1 cellular context compared by ENCODE assay signal in genomic region chr17:68019675-68020450, GRCh38.
TF ChIP-seq lines count a peak whose summit lies in the region.

No MANE protein-coding gene starts in this region.

TF ChIP-seq in K562, 482 proteins besides CTCF, POLR2A, EP300 and RAD21 (continued from another document and continues in another):
- TF ChIP-seq CLOCK (CRISPR knock-in tag; IDR thresholded peaks at IDR 0.05; ENCODE audit: borderline replicate concordance) (no peak), ZNF274 (IDR thresholded peaks at IDR 0.05; ENCODE audit: borderline replicate concordance, low read depth, low read length) (peak; percentile 82), POLR2AphosphoS2 (IDR thresholded peaks at IDR 0.05; ENCODE audit: low read length) (no peak), ZBTB40 (IDR thresholded peaks at IDR 0.05) (peak; percentile 92), ZBTB40 (CRISPR knock-in tag; IDR thresholded peaks at IDR 0.05) (no peak), SIN3A (IDR thresholded peaks at IDR 0.05; ENCODE audit: borderline replicate concordance in 2 of 2, control insufficient read depth in 1 of 2, low read depth in 2 of 2, low read length in 2 of 2) (0 out of 4 replicates have a peak, but pooled peaks of 1 of the 2 experiments have one; percentile 42), ADNP (tag; IDR thresholded peaks at IDR 0.05) (peak; percentile 98), SUPT5H (IDR thresholded peaks at IDR 0.05) (peak; percentile 83), NKRF (IDR thresholded peaks at IDR 0.05; ENCODE audit: borderline replicate concordance) (no peak), ZBTB1 (CRISPR knock-in tag; IDR thresholded peaks at IDR 0.05; ENCODE audit: borderline replicate concordance, low read depth) (peak; percentile 77), FOXP4 (CRISPR knock-in tag; IDR thresholded peaks at IDR 0.05; ENCODE audit: borderline replicate concordance) (no peak), TEAD4 (IDR thresholded peaks at IDR 0.05; ENCODE audit: low read length) (peak; percentile 91), TEAD4 (CRISPR knock-in tag; IDR thresholded peaks at IDR 0.05; ENCODE audit: borderline replicate concordance) (no peak), ZNF644 (tag; IDR thresholded peaks at IDR 0.05; ENCODE audit: low read depth) (peak; percentile 80; the same call in 1 of the 2 replicates), GATAD2B (IDR thresholded peaks at IDR 0.05; ENCODE audit: borderline replicate concordance) (0 out of 2 replicates have a peak, but pooled peaks have one; percentile 66), DEAF1 (CRISPR knock-in tag; IDR thresholded peaks at IDR 0.05) (0 out of 2 replicates have a peak, but pooled peaks have one; percentile 19), SRSF1 (IDR thresholded peaks at IDR 0.05; ENCODE audit: low read depth, low read length) (no peak), POLR3G (IDR thresholded peaks at IDR 0.05; ENCODE audit: extremely low read depth, insufficient read length, insufficient replicate concordance) (peak; percentile 88), XRCC4 (IDR thresholded peaks at IDR 0.05; ENCODE audit: extremely low read depth, insufficient read depth, insufficient read length) (no peak), SP1 (CRISPR knock-in tag; IDR thresholded peaks at IDR 0.05) (peak; percentile 93), NR0B1 (IDR thresholded peaks at IDR 0.05; ENCODE audit: partially characterized antibody) (no peak), RFX5 (IDR thresholded peaks at IDR 0.05; ENCODE audit: low read depth, low read length) (peak; percentile 76; the same call in 1 of the 2 replicates), ZNF395 (CRISPR knock-in tag; IDR thresholded peaks at IDR 0.05) (peak; percentile 83; the same call in 1 of the 2 replicates), LEF1 (IDR thresholded peaks at IDR 0.05) (0 out of 2 replicates have a peak, but pooled peaks have one; percentile 9), JUN (IDR thresholded peaks at IDR 0.05; ENCODE audit: borderline replicate concordance, low read depth, low read length) (peak; percentile 71; the same call in 1 of the 2 replicates), JUN (CRISPR knock-in tag; IDR thresholded peaks at IDR 0.05; ENCODE audit: borderline replicate concordance) (no peak), YBX1 (IDR thresholded peaks at IDR 0.05) (no peak), NFIX (CRISPR knock-in tag; IDR thresholded peaks at IDR 0.05; ENCODE audit: low read depth) (no peak), PTRF (tag; IDR thresholded peaks at IDR 0.05) (no peak), CHD2 (IDR thresholded peaks at IDR 0.05; ENCODE audit: low read depth, low read length) (peak; percentile 87), SMC3 (conservative IDR thresholded peaks at IDR 0.05; ENCODE audit: insufficient read depth, low read depth, low read length) (no peak), ZNF512 (tag; IDR thresholded peaks at IDR 0.05) (no peak), RFX7 (CRISPR knock-in tag; IDR thresholded peaks at IDR 0.05) (no peak), GABPB2 (CRISPR knock-in tag; conservative IDR thresholded peaks at IDR 0.05) (no peak), ZNF507 (tag; conservative IDR thresholded peaks at IDR 0.05) (no peak), CC2D1A (IDR thresholded peaks at IDR 0.05) (no peak), ZSCAN32 (CRISPR knock-in tag; IDR thresholded peaks at IDR 0.05) (no peak), POLR2AphosphoS5 (IDR thresholded peaks at IDR 0.05; ENCODE audit: control insufficient read depth, insufficient read depth, low read depth, low read length) (0 out of 2 replicates have a peak, but pooled peaks have one; percentile 63)
